Comparison of ENCODE assay signal across 15 cellular contexts in the genomic region with DNA sequence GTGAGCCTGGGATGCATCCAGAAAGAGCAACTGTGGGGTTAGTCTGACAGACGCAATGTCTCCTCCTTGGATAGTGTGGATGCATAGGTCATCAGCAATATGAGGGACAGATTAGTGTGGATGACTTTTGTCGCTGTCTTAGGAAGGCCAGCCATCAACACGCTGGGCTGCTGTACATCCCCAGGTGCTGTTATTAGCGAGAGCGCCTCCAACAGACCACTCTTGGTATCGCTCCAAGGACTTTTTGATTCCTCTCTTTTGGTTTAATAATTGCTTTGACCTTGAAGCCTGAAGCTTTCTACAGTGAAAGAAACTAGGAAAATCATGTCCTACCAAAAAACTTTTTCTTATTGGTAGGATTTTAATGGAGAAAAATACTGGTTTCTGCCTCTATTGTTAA.
A peak's percentile ranks its signal among the peaks of the same experiment; 100 is the strongest.
DNase-seq lines count a peak whose midpoint lies in the region; ATAC-seq and TF ChIP-seq lines count a peak whose summit lies in the region.
"Had no signal": no experiment of that assay in that cellular context is flagged by ENCODE, and none has a peak within 500 bp of the region (broad histone marks: within the 10 kb centered on the region; RNA-seq: fewer than 3 reads in every experiment).

No MANE protein-coding gene starts in this region.

- H3K36me3 Mint-ChIP-seq in activated B cell treated with CpG ODN at 0.5 μM for 24 hours (ENCODE audit: low read depth) (peaks cover 69% of the 10 kb centered on the region), memory B cell (peaks cover 21% of the 10 kb centered on the region)
- peaks cover 22 to 28% of the 10 kb centered on the region in 2 donors for H3K36me3 Mint-ChIP-seq in CD4-positive, alpha-beta memory T cell

- H3K27me3 Mint-ChIP-seq in activated B cell treated with CpG ODN at 0.5 μM for 24 hours (no peaks in the 10 kb centered on the region), memory B cell (no peaks in the 10 kb centered on the region)
- H3K27me3 Mint-ChIP-seq in CD4-positive, alpha-beta memory T cell = no peaks in the 10 kb centered on the region

- 88 to 92% methylated on average over 6 of the region's 6 CpGs for WGBS in thyroid gland, 2 donors

- no peak for DNase-seq in A673 (ENCODE audit: low spot score)
- no peak for DNase-seq in activated B cell treated with CpG ODN at 0.5 μM for 24 hours
- no peak for DNase-seq in memory B cell (ENCODE audit: low spot score in 2 of 2)
- no peak for DNase-seq in cortex of kidney (lab: John Stamatoyannopoulos, UW)
- DNase-seq in thyroid gland = no peak
- DNase-seq in CD4-positive, alpha-beta memory T cell = no peak
- DNase-seq: activated CD8-positive, alpha-beta memory T cell treated with anti-CD3 and anti-CD28 coated beads, Interleukin-2, amount 50 U/mL, for 48 hours; amniotic stem cell; GM23248; left cardiac atrium; NCI-H1105 treated with DMSO at 0.1 percent for 48 hours; NCI-H524 treated with DMSO at 0.1 percent for 48 hours had no signal

- ATAC-seq in activated B cell treated with CpG ODN at 0.5 μM for 24 hours (ENCODE audit: low read depth) = no peak
- no peak for ATAC-seq in memory B cell (ENCODE audit: low read depth)
- no peak for ATAC-seq in GM18498 (IDR thresholded peaks at IDR 0.05; ENCODE audit: unreplicated experiment)
- ATAC-seq: left cardiac atrium had no signal

- peaks cover 25% of the 10 kb centered on the region for H3K4me1 ChIP-seq in A673 (ENCODE audit: insufficient read depth, low read length, poor library complexity, severe bottlenecking)
- peaks cover 0 to 19% of the 10 kb centered on the region in 2 donors for H3K4me1 ChIP-seq in thyroid gland
- peaks cover 66% of the 10 kb centered on the region for H3K4me1 ChIP-seq in CD4-positive, alpha-beta memory T cell (ENCODE audit: insufficient read depth, low read length)

- POLR2A ChIA-PET in A673 (lab: Charles Lee; ENCODE audit: low non-redundant PET) (no interaction called here), activated B cell treated with CpG ODN at 0.5 μM for 24 hours (lab: Charles Lee) (no interaction called here)
- POLR2A ChIA-PET in CD4-positive, alpha-beta memory T cell (lab: Charles Lee; ENCODE audit: partially characterized antibody) = interaction anchor here (1.7 kb wide), 1 partner anchor 14 kb away, joined by 3 read pairs; no protein-coding TSS in a partner anchor

- H3K4me3 ChIP-seq in A673 (ENCODE audit: low read depth, low read length, poor library complexity, severe bottlenecking) = no peak overlapping the region
- H3K4me3 ChIP-seq in thyroid gland (replicated peaks in 1 of 3) = no peak overlapping the region
- H3K4me3 ChIP-seq in CD4-positive, alpha-beta memory T cell (ENCODE audit: low read length in 2 of 2) = no peak overlapping the region
- H3K4me3 ChIP-seq: GM23248 had no signal

- BruUV-seq in A673 (replicated peaks; lab: Mats Ljungman, UMichigan) = no TSS peak

- intact Hi-C loops in A673 (cut with micrococcal nuclease; ENCODE audit: unreplicated experiment) = no loop called here
- intact Hi-C loops in activated B cell treated with CpG ODN at 0.5 μM for 24 hours (cut with micrococcal nuclease) = no loop called here
- intact Hi-C loops in thyroid gland (cut with DNase I) = no loop called here
- intact Hi-C loops in CD4-positive, alpha-beta memory T cell (cut with micrococcal nuclease) = no loop called here

- H3K9me3 Mint-ChIP-seq in activated B cell treated with CpG ODN at 0.5 μM for 24 hours (no peaks in the 10 kb centered on the region), memory B cell (no peaks in the 10 kb centered on the region)
- no peaks in the 10 kb centered on the region for H3K9me3 Mint-ChIP-seq in CD4-positive, alpha-beta memory T cell
- H3K9me3 Mint-ChIP-seq: neural crest cell had no signal

- no peak overlapping the region for H3K27ac ChIP-seq in A673 (ENCODE audit: low read depth, low read length, poor library complexity, severe bottlenecking)
- H3K27ac ChIP-seq in thyroid gland = no peak overlapping the region
- H3K27ac ChIP-seq in CD4-positive, alpha-beta memory T cell (ENCODE audit: low read depth, low read length) = no peak overlapping the region
- H3K27ac ChIP-seq: GM23248 had no signal

- TF ChIP-seq POLR2A in thyroid gland (IDR thresholded peaks at IDR 0.05) = no peak

- H3K27ac Mint-ChIP-seq in activated B cell treated with CpG ODN at 0.5 μM for 24 hours (peak overlapping the region; percentile 66), memory B cell (peak overlapping the region; percentile 32)
- peak overlapping the region in 1 of 7 donors; percentile 33 for H3K27ac Mint-ChIP-seq in CD4-positive, alpha-beta memory T cell

- H3K9me3 ChIP-seq in A673 (ENCODE audit: low read depth, low read length, poor library complexity, severe bottlenecking) (no peaks in the 10 kb centered on the region), thyroid gland (no peaks in the 10 kb centered on the region)
- H3K9me3 ChIP-seq in CD4-positive, alpha-beta memory T cell (ENCODE audit: control insufficient read depth in 1 of 2, low read length in 2 of 2) = no peaks in the 10 kb centered on the region

- no peak overlapping the region for H3K4me3 Mint-ChIP-seq in activated B cell treated with CpG ODN at 0.5 μM for 24 hours
- H3K4me3 Mint-ChIP-seq in memory B cell = no peak overlapping the region
- peak overlapping the region in 1 of 8 donors; percentile 3 for H3K4me3 Mint-ChIP-seq in CD4-positive, alpha-beta memory T cell
- H3K4me3 Mint-ChIP-seq: neural crest cell had no signal

- TF ChIP-seq CTCF in A673 (conservative IDR thresholded peaks at IDR 0.05; ENCODE audit: low read depth, low read length) (peak; percentile 47; the same call in 1 of the 2 replicates), GM12873 (IDR thresholded peaks at IDR 0.05; ENCODE audit: insufficient read depth, low read depth, low read length, missing control alignments) (peak; percentile 55), activated B cell treated with CpG ODN at 0.5 μM for 24 hours (IDR thresholded peaks at IDR 0.05) (no peak), thyroid gland (IDR thresholded peaks at IDR 0.05) (no peak)

- peaks cover 80% of the 10 kb centered on the region for H3K4me1 Mint-ChIP-seq in activated B cell treated with CpG ODN at 0.5 μM for 24 hours
- H3K4me1 Mint-ChIP-seq in memory B cell = peaks cover 38% of the 10 kb centered on the region
- peaks cover 48 to 83% (median 70%) of the 10 kb centered on the region in 4 donors for H3K4me1 Mint-ChIP-seq in CD4-positive, alpha-beta memory T cell

- CTCF ChIA-PET in A673 (lab: Charles Lee) = no interaction called here
- CTCF ChIA-PET in activated B cell treated with CpG ODN at 0.5 μM for 24 hours (lab: Charles Lee) = interaction anchor here (1.2 kb wide), 1 partner anchor 31 kb away, joined by 4 read pairs; no protein-coding TSS in a partner anchor
- CTCF ChIA-PET in CD4-positive, alpha-beta memory T cell (lab: Charles Lee; ENCODE audit: partially characterized antibody) = interaction anchor here (1.2 to 8.0 kb wide), 3 partner anchors 10 to 109 kb away, joined by 3 to 46 read pairs (median 16); no protein-coding TSS in a partner anchor

- H3K36me3 ChIP-seq in A673 (ENCODE audit: insufficient read depth, low read length, poor library complexity, severe bottlenecking) (no peaks in the 10 kb centered on the region), thyroid gland (no peaks in the 10 kb centered on the region)
- no peaks in the 10 kb centered on the region for H3K36me3 ChIP-seq in CD4-positive, alpha-beta memory T cell (ENCODE audit: insufficient read depth, low read length)

- no peaks in the 10 kb centered on the region for H3K27me3 ChIP-seq in A673 (replicated peaks; ENCODE audit: insufficient read depth, low read depth, low read length, poor library complexity)
- no peaks in the 10 kb centered on the region for H3K27me3 ChIP-seq in thyroid gland
- H3K27me3 ChIP-seq in CD4-positive, alpha-beta memory T cell (ENCODE audit: insufficient read depth, low read length) = no peaks in the 10 kb centered on the region

Comparison
In these comparisons a context has a peak if more than half of its experiments do, and no peak if none do; other contexts are left out.
1. CTCF ChIP-seq: peak in A673 (single experiment) and GM12873 (single experiment); none in activated B cell treated with CpG ODN at 0.5 μM for 24 hours (single experiment) and thyroid gland (0 of 6).